ENCODE assay signal across 28 cellular contexts in the genomic region with DNA sequence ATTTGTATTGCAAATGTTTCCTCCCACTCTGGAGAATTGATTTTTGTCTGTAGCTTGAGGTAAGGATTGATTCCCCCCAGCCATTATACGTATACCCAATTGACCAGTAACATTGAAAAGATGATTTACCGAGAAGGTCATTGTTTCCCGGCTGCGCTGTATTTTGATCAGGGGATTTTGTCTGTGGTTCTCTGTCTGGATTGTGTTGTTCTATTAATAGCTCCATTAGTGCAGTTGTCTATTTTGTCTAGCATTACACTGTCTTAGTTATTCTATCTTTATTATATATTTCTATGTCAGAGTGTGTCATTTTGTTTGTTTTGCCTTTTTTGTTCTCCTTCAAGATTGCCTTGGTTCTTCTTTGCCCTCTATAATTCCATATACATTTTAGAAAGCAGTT. TPM values are rescaled to one million over a fixed set of nuclear protein-coding genes. Genes with fewer than 3 reads are reported as not detected.
"Had no signal": no experiment of that assay in that cellular context is flagged by ENCODE, and none has a peak within 500 bp of the region (broad histone marks: within the 10 kb centered on the region; RNA-seq: fewer than 3 reads in every experiment).

No MANE protein-coding gene starts in this region.

- ATAC-seq: activated CD8-positive, alpha-beta memory T cell treated with anti-CD3 and anti-CD28 coated beads, Interleukin-2, amount 10 ng/mL, durations not matched to agents 7 days and 5 days; activated T-cell treated with anti-CD3 and anti-CD28 coated beads, Interleukin-2, amount 50 U/mL, for 4 hours; activated T-helper 17 cell treated with anti-CD3 and anti-CD28 coated beads, Interleukin-2, amount 50 U/mL, for 72 hours; Panc1; Right ventricle myocardium inferior; WTC11 had no signal

- H3K9me3 Mint-ChIP-seq: activated CD4-positive, alpha-beta T cell treated with anti-CD3 and anti-CD28 coated beads, Interleukin-2, amount 10 ng/mL, durations not matched to agents 24 days and 14 days; activated T-helper 17 cell treated with anti-CD3 and anti-CD28 coated beads, Interleukin-2, amount 50 U/mL, for 72 hours had no signal

- H3K36me3 ChIP-seq: SJCRH30 had no signal

- H3K4me3 ChIP-seq: adrenal gland, SJCRH30 had no signal

- H3K9me3 ChIP-seq: SJCRH30, SK-N-SH had no signal

- H3K4me3 Mint-ChIP-seq: activated CD4-positive, alpha-beta T cell treated with anti-CD3 and anti-CD28 coated beads, Interleukin-2, amount 10 ng/mL, durations not matched to agents 24 days and 14 days; activated CD8-positive, alpha-beta memory T cell treated with anti-CD3 and anti-CD28 coated beads, Interleukin-2, amount 10 ng/mL, durations not matched to agents 7 days and 5 days; activated naive CD4-positive, alpha-beta T cell treated with anti-CD3 and anti-CD28 coated beads for 36 hours; activated naive CD8-positive, alpha-beta T cell; activated T-cell treated with anti-CD3 and anti-CD28 coated beads, Interleukin-2, amount 50 U/mL, for 4 hours; activated T-helper 17 cell treated with anti-CD3 and anti-CD28 coated beads, Interleukin-2, amount 50 U/mL, for 72 hours; WTC11 had no signal

- H3K4me1 ChIP-seq: SJCRH30 had no signal

- H3K27me3 Mint-ChIP-seq: activated CD4-positive, alpha-beta T cell treated with anti-CD3 and anti-CD28 coated beads, Interleukin-2, amount 10 ng/mL, durations not matched to agents 24 days and 14 days; activated CD8-positive, alpha-beta memory T cell treated with anti-CD3 and anti-CD28 coated beads, Interleukin-2, amount 10 ng/mL, durations not matched to agents 7 days and 5 days; activated naive CD8-positive, alpha-beta T cell; activated T-helper 17 cell treated with anti-CD3 and anti-CD28 coated beads, Interleukin-2, amount 50 U/mL, for 72 hours had no signal

- H3K27me3 ChIP-seq: adrenal gland had no signal

- H3K27ac Mint-ChIP-seq: activated CD4-positive, alpha-beta T cell treated with anti-CD3 and anti-CD28 coated beads, Interleukin-2, amount 10 ng/mL, durations not matched to agents 24 days and 14 days; activated CD8-positive, alpha-beta memory T cell treated with anti-CD3 and anti-CD28 coated beads, Interleukin-2, amount 10 ng/mL, durations not matched to agents 7 days and 5 days; activated naive CD4-positive, alpha-beta T cell treated with anti-CD3 and anti-CD28 coated beads for 36 hours; activated naive CD8-positive, alpha-beta T cell; activated T-helper 17 cell treated with anti-CD3 and anti-CD28 coated beads, Interleukin-2, amount 50 U/mL, for 72 hours; WTC11 had no signal

- DNase-seq: activated CD4-positive, alpha-beta T cell treated with anti-CD3 and anti-CD28 coated beads for 1 hour; activated CD4-positive, alpha-beta T cell treated with anti-CD3 and anti-CD28 coated beads, Interleukin-2, amount 10 ng/mL, durations not matched to agents 24 days and 14 days; activated CD4-positive, alpha-beta T cell treated with anti-CD3 and anti-CD28 coated beads, Interleukin-2, amount 50 U/mL, for 48 hours; activated CD8-positive, alpha-beta memory T cell treated with anti-CD3 and anti-CD28 coated beads, Interleukin-2, amount 10 ng/mL, durations not matched to agents 7 days and 5 days; activated gamma-delta T cell; activated naive CD4-positive, alpha-beta T cell treated with anti-CD3 and anti-CD28 coated beads for 36 hours; activated T-cell treated with anti-CD3 and anti-CD28 coated beads, Interleukin-2, amount 50 U/mL, for 4 hours; adrenal gland; anterior cingulate cortex; Karpas-422; MM.1S; NCI-H1105; NCI-H1436; NCI-H1694 treated with DMSO at 0.1 percent for 48 hours; NCI-H2081; NCI-H510A treated with DMSO at 0.1 percent for 48 hours; NCI-H69; NK-92 treated with Interleukin-12 subunit alpha and Interleukin-12 subunit beta, amount 100 ng/mL, for 24 hours; OCI-M1; RPMI8226; SK-N-SH; SW 1271 had no signal

- H3K4me1 Mint-ChIP-seq: activated CD4-positive, alpha-beta T cell treated with anti-CD3 and anti-CD28 coated beads, Interleukin-2, amount 10 ng/mL, durations not matched to agents 24 days and 14 days; activated CD8-positive, alpha-beta memory T cell treated with anti-CD3 and anti-CD28 coated beads, Interleukin-2, amount 10 ng/mL, durations not matched to agents 7 days and 5 days had no signal

- H3K27ac ChIP-seq: adrenal gland, SJCRH30 had no signal

RNA-seq across cellular contexts. Expression of gene AHR, which starts 37.7 kb away (rescaled TPM):
- total RNA-seq: SJCRH30 had no signal
